Comparison of ENCODE assay signal across 10 cellular contexts in the genomic region with DNA sequence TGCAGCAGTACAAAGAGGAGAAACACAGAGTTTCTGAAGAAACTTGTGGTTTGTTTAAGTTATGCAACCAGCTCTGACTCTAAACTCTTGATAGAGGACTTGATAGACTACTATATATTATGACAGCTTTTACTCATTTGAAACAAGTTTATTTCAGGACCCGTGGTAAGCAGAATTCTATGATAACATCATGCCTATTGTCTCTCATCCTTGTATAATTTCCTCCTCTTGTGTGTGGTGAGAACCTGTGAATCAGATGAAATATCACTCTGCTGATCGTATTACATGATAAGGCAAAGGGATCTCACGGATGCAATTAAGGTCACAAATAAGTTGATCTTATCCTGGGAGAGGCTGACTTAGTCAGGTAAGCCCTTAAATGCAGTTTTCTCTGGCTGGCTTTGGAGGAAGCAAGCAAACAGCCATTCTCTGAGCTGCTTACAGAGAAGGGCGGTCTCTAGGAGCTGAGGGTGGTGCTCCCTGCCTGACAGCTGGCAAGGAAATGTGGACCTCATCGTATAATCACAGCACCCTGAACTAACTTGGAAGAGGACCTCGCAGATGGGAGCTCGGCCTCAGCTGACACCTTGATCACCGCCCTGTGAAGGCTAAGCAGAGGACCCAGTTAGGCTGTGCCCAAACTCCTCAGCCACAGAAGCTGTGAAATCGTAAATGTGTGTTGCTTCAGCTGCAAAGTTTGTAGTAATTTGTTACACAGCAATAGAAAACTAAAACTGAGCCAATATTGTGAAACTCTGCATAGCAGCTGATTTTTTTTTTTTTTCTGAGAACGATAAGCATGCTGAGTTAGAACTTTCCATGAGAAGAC.
A peak's percentile ranks its signal among the peaks of the same experiment; 100 is the strongest.
DNase-seq lines count a peak whose midpoint lies in the region; ATAC-seq and TF ChIP-seq lines count a peak whose summit lies in the region.
"Had no signal": no experiment of that assay in that cellular context is flagged by ENCODE, and none has a peak within 500 bp of the region (broad histone marks: within the 10 kb centered on the region; RNA-seq: fewer than 3 reads in every experiment).

No MANE protein-coding gene starts in this region.

- WGBS in esophagus muscularis mucosa = 68% methylated on average over 7 of the region's 10 CpGs

- no peak for TF ChIP-seq EP300 in esophagus muscularis mucosa (IDR thresholded peaks at IDR 0.05)

- no peak overlapping the region for H3K4me3 ChIP-seq in esophagus muscularis mucosa

- ATAC-seq in Right ventricle myocardium inferior (peak; percentile 83), GM21737 (IDR thresholded peaks at IDR 0.05; ENCODE audit: unreplicated experiment) (no peak), GM21515 (IDR thresholded peaks at IDR 0.05; ENCODE audit: unreplicated experiment) (no peak)
- ATAC-seq in stimulated activated naive CD8-positive, alpha-beta T cell treated with anti-CD3 and anti-CD28 coated beads, Interleukin-15, Interleukin-2, amounts not matched to agents 100 U/mL and 50 U/mL, for 24 hours = no peak

- H3K36me3 ChIP-seq in esophagus muscularis mucosa = no peaks in the 10 kb centered on the region

- no peak for TF ChIP-seq CTCF in esophagus muscularis mucosa (IDR thresholded peaks at IDR 0.05)

- no peak for TF ChIP-seq POLR2A in esophagus muscularis mucosa (IDR thresholded peaks at IDR 0.05; ENCODE audit: low read depth)

- H3K27me3 ChIP-seq in esophagus muscularis mucosa = no peaks in the 10 kb centered on the region

- H3K27ac ChIP-seq in esophagus muscularis mucosa (replicated peaks in 1 of 4) = peak overlapping the region in 3 of 4 donors; percentile 10 to 60 (median 24)

- intact Hi-C loops in Right ventricle myocardium inferior (cut with DNase I) (no loop called here), cardiac septum (cut with DNase I) (no loop called here), esophagus muscularis mucosa (cut with DNase I) (no loop called here)

- DNase-seq in Right ventricle myocardium inferior (ENCODE audit: missing footprints) (peak; percentile 49), cardiac septum (ENCODE audit: low spot score) (no peak), esophagus muscularis mucosa (ENCODE audit: extremely low spot score) (no peak), mucosa of gallbladder (ENCODE audit: low spot score) (peak; percentile 12), LoVo (ENCODE audit: low spot score) (no peak)
- DNase-seq in stimulated activated naive CD8-positive, alpha-beta T cell treated with anti-CD3 and anti-CD28 coated beads, Interleukin-15, Interleukin-2, amounts not matched to agents 100 U/mL and 50 U/mL, for 24 hours = no peak
- DNase-seq: activated effector memory CD4-positive, alpha-beta T cell treated with anti-CD3 and anti-CD28 coated beads, Interleukin-2, amount 50 U/mL, for 16 hours; NCI-H1930 had no signal

- H3K9me3 ChIP-seq in esophagus muscularis mucosa = no peaks in the 10 kb centered on the region

- peaks cover 4 to 12% (median 9%) of the 10 kb centered on the region in 4 donors for H3K4me1 ChIP-seq in esophagus muscularis mucosa

Comparison
In these comparisons a context has a peak if more than half of its experiments do, and no peak if none do; other contexts are left out.
1. DNase-seq: peak in Right ventricle myocardium inferior (single experiment) and mucosa of gallbladder (single experiment); none in cardiac septum (single experiment), esophagus muscularis mucosa (single experiment), LoVo (single experiment) and stimulated activated naive CD8-positive, alpha-beta T cell treated with anti-CD3 and anti-CD28 coated beads, Interleukin-15, Interleukin-2, amounts not matched to agents 100 U/mL and 50 U/mL, for 24 hours (single experiment).